11 cellular contexts compared by ENCODE assay signal in genomic region chr14:91308337-91308736, GRCh38.
"Had no signal": no experiment of that assay in that cellular context is flagged by ENCODE, and none has a peak within 500 bp of the region (broad histone marks: within the 10 kb centered on the region; RNA-seq: fewer than 3 reads in every experiment).

No MANE protein-coding gene starts in this region.

- H3K27ac ChIP-seq: coronary artery, hepatocyte, parathyroid adenoma, thyroid gland had no signal

- H3K27me3 ChIP-seq: hepatocyte, thyroid gland had no signal

- H3K36me3 ChIP-seq: thyroid gland had no signal

- H3K4me1 ChIP-seq: parathyroid adenoma, thyroid gland had no signal

- H3K9me3 ChIP-seq: thyroid gland had no signal

- H3K27me3 Mint-ChIP-seq: activated CD8-positive, alpha-beta memory T cell treated with anti-CD3 and anti-CD28 coated beads, Interleukin-2, amount 10 ng/mL, durations not matched to agents 7 days and 5 days had no signal

- ATAC-seq: activated CD8-positive, alpha-beta memory T cell treated with anti-CD3 and anti-CD28 coated beads, Interleukin-2, amount 10 ng/mL, durations not matched to agents 7 days and 5 days had no signal

- H3K4me3 Mint-ChIP-seq: activated CD8-positive, alpha-beta memory T cell treated with anti-CD3 and anti-CD28 coated beads, Interleukin-2, amount 10 ng/mL, durations not matched to agents 7 days and 5 days had no signal

- H3K4me3 ChIP-seq: coronary artery, hepatocyte, thyroid gland had no signal

- DNase-seq: activated CD4-positive, alpha-beta T cell treated with anti-CD3 and anti-CD28 coated beads for 1 hour; activated CD8-positive, alpha-beta memory T cell treated with anti-CD3 and anti-CD28 coated beads, Interleukin-2, amount 10 ng/mL, durations not matched to agents 7 days and 5 days; effector CD8-positive, alpha-beta T cell; kidney glomerular epithelial cell; SIG-M5; stimulated activated CD4-positive, alpha-beta T cell treated with anti-CD3 and anti-CD28 coated beads, Interleukin-4, amount 100 ng/mL, for 1 hour; stimulated activated CD8-positive, alpha-beta memory T cell treated with anti-CD3 and anti-CD28 coated beads, Interleukin-4, amount 100 ng/mL, for 48 hours; thyroid gland had no signal
